2 cellular contexts compared by ENCODE assay signal in genomic region chr17:78956254-78956653, GRCh38.
A peak's percentile ranks its signal among the peaks of the same experiment; 100 is the strongest.
TF ChIP-seq lines count a peak whose summit lies in the region.

No MANE protein-coding gene starts in this region.

TF ChIP-seq in A549, 52 proteins besides CTCF, POLR2A, EP300 and RAD21 (continued from another document):
- no peak for TF ChIP-seq EHF (CRISPR knock-in tag; IDR thresholded peaks at IDR 0.05)
- TF ChIP-seq ELK1 (IDR thresholded peaks at IDR 0.05; ENCODE audit: low read depth, low read length): no peak
- TF ChIP-seq FOSL2 (IDR thresholded peaks at IDR 0.05): no peak
- 0 out of 2 replicates have a peak, but pooled peaks have one; percentile 18 for TF ChIP-seq FOSL2 (CRISPR knock-in tag; IDR thresholded peaks at IDR 0.05)

TF ChIP-seq in GM23338, 12 proteins besides CTCF, POLR2A, EP300 and RAD21 (continued from another document):
- TF ChIP-seq, protein P1, sequence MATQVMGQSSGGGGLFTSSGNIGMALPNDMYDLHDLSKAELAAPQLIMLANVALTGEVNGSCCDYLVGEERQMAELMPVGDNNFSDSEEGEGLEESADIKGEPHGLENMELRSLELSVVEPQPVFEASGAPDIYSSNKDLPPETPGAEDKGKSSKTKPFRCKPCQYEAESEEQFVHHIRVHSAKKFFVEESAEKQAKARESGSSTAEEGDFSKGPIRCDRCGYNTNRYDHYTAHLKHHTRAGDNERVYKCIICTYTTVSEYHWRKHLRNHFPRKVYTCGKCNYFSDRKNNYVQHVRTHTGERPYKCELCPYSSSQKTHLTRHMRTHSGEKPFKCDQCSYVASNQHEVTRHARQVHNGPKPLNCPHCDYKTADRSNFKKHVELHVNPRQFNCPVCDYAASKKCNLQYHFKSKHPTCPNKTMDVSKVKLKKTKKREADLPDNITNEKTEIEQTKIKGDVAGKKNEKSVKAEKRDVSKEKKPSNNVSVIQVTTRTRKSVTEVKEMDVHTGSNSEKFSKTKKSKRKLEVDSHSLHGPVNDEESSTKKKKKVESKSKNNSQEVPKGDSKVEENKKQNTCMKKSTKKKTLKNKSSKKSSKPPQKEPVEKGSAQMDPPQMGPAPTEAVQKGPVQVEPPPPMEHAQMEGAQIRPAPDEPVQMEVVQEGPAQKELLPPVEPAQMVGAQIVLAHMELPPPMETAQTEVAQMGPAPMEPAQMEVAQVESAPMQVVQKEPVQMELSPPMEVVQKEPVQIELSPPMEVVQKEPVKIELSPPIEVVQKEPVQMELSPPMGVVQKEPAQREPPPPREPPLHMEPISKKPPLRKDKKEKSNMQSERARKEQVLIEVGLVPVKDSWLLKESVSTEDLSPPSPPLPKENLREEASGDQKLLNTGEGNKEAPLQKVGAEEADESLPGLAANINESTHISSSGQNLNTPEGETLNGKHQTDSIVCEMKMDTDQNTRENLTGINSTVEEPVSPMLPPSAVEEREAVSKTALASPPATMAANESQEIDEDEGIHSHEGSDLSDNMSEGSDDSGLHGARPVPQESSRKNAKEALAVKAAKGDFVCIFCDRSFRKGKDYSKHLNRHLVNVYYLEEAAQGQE (IDR thresholded peaks at IDR 0.05; ENCODE audit: unreplicated experiment): no peak
- no peak for TF ChIP-seq ZNF331 (CRISPR knock-in tag; IDR thresholded peaks at IDR 0.05; ENCODE audit: low read depth)
- TF ChIP-seq ZNF462 (CRISPR knock-in tag; IDR thresholded peaks at IDR 0.05): no peak
- no peak for TF ChIP-seq CREB1 (CRISPR knock-in tag; IDR thresholded peaks at IDR 0.05; ENCODE audit: low read depth)
- no peak for TF ChIP-seq JUNB (IDR thresholded peaks at IDR 0.05; ENCODE audit: unreplicated experiment)
- TF ChIP-seq STAT1 (IDR thresholded peaks at IDR 0.05; ENCODE audit: unreplicated experiment): no peak
- TF ChIP-seq EZH2 (IDR thresholded peaks at IDR 0.05; ENCODE audit: low read depth, unreplicated experiment): no peak
- TF ChIP-seq, protein P2, sequence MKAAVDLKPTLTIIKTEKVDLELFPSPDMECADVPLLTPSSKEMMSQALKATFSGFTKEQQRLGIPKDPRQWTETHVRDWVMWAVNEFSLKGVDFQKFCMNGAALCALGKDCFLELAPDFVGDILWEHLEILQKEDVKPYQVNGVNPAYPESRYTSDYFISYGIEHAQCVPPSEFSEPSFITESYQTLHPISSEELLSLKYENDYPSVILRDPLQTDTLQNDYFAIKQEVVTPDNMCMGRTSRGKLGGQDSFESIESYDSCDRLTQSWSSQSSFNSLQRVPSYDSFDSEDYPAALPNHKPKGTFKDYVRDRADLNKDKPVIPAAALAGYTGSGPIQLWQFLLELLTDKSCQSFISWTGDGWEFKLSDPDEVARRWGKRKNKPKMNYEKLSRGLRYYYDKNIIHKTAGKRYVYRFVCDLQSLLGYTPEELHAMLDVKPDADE (IDR thresholded peaks at IDR 0.05): no peak
